In genomic region chr5:179257190-179257741, GRCh38 we compare ENCODE assay signal across 19 cellular contexts.
DNase-seq lines count a peak whose midpoint lies in the region; ATAC-seq lines count a peak whose summit lies in the region.
"Had no signal": no experiment of that assay in that cellular context is flagged by ENCODE, and none has a peak within 500 bp of the region (broad histone marks: within the 10 kb centered on the region; RNA-seq: fewer than 3 reads in every experiment).

No MANE protein-coding gene starts in this region.

- no peaks in the 10 kb centered on the region for H3K27me3 ChIP-seq in aorta (ENCODE audit: control insufficient read depth in 1 of 2, insufficient read depth in 2 of 2, low read length in 1 of 2)
- H3K27me3 ChIP-seq: cardiac muscle cell had no signal

- intact Hi-C loops in Right ventricle myocardium superior (cut with DNase I) (no loop called here), posterior cingulate gyrus (cut with DNase I) (no loop called here), aorta (cut with DNase I) (no loop called here)

- DNase-seq in activated naive CD4-positive, alpha-beta T cell treated with anti-CD3 and anti-CD28 coated beads, Interleukin-2, amount 50 U/mL, for 16 hours: peak; percentile 3
- no peak for DNase-seq in activated naive CD4-positive, alpha-beta T cell treated with Interleukin-2 at 50 U/mL for 16 hours
- peak; percentile 60 for DNase-seq in Right ventricle myocardium superior
- peak in 7 of 10 donors; percentile 2 to 82 (median 11) for DNase-seq in posterior cingulate gyrus
- peak; percentile 60 to 73 for DNase-seq in aorta
- no peak for DNase-seq in NCI-H187 treated with DMSO at 0.1 percent for 48 hours (lab: John Stamatoyannopoulos, UW)
- no peak for DNase-seq in COR-L47 (lab: John Stamatoyannopoulos, UW)
- no peak for DNase-seq in NCI-H2227 treated with DMSO at 0.1 percent for 48 hours (lab: John Stamatoyannopoulos, UW)
- DNase-seq: ACHN; effector memory CD8-positive, alpha-beta T cell; foreskin melanocyte; NCI-H2029; NCI-H69; stimulated activated CD4-positive, alpha-beta T cell treated with anti-CD3 and anti-CD28 coated beads, Interleukin-1b, Interleukin-23, amount 100 ng/mL, for 48 hours; WERI-Rb-1 had no signal

- H3K27ac ChIP-seq in aorta (ENCODE audit: low read depth in 1 of 2, low read length in 2 of 2): no peak overlapping the region
- H3K27ac ChIP-seq: cardiac muscle cell, WERI-Rb-1 had no signal

- WGBS in aorta, 2 donors: 89 to 90% methylated on average over 26 to 30 of the region's 30 CpGs

- H3K9me3 ChIP-seq in aorta (ENCODE audit: control insufficient read depth, low read length): no peaks in the 10 kb centered on the region

- ATAC-seq in Right ventricle myocardium superior (ENCODE audit: poor library complexity) (peak; percentile 57), aorta (ENCODE audit: low FRiP score) (peak; percentile 33)
- ATAC-seq: effector memory CD8-positive, alpha-beta T cell; GM12878; naive thymus-derived CD4-positive, alpha-beta T cell had no signal

- H3K36me3 ChIP-seq in aorta (ENCODE audit: control insufficient read depth in 1 of 2, insufficient read depth in 2 of 2, low read length in 1 of 2): no peaks in the 10 kb centered on the region
- H3K36me3 ChIP-seq: cardiac muscle cell, WERI-Rb-1 had no signal

- no peaks in the 10 kb centered on the region for H3K4me1 ChIP-seq in aorta (ENCODE audit: control insufficient read depth in 1 of 2, insufficient read depth in 2 of 2, low read length in 2 of 2)

- H3K4me3 ChIP-seq in aorta (ENCODE audit: low read length in 2 of 2): no peak overlapping the region
- H3K4me3 ChIP-seq: cardiac muscle cell, GM12878, lung had no signal

Comparison
In these comparisons a context has a peak if more than half of its experiments do, and no peak if none do; other contexts are left out.
1. DNase-seq: peak in activated naive CD4-positive, alpha-beta T cell treated with anti-CD3 and anti-CD28 coated beads, Interleukin-2, amount 50 U/mL, for 16 hours (single experiment), Right ventricle myocardium superior (single experiment), posterior cingulate gyrus (7 of 10) and aorta (2 of 2); none in activated naive CD4-positive, alpha-beta T cell treated with Interleukin-2 at 50 U/mL for 16 hours (single experiment), NCI-H187 treated with DMSO at 0.1 percent for 48 hours (single experiment), COR-L47 (single experiment) and NCI-H2227 treated with DMSO at 0.1 percent for 48 hours (single experiment).